In genomic region chr4:102593147-102593546, GRCh38 we compare ENCODE assay signal across 15 cellular contexts.
DNase-seq lines count a peak whose midpoint lies in the region; ATAC-seq and TF ChIP-seq lines count a peak whose summit lies in the region.
"Had no signal": no experiment of that assay in that cellular context is flagged by ENCODE, and none has a peak within 500 bp of the region (broad histone marks: within the 10 kb centered on the region; RNA-seq: fewer than 3 reads in every experiment).

No MANE protein-coding gene starts in this region.

- peaks cover 0 to 99% (median 26%) of the 10 kb centered on the region in 9 donors for H3K36me3 ChIP-seq in heart right ventricle

- no peak overlapping the region for H3K27ac ChIP-seq in heart right ventricle
- H3K27ac ChIP-seq: 22Rv1, spleen, tibial artery had no signal

- peaks cover 84% of the 10 kb centered on the region for H3K4me1 Mint-ChIP-seq in T-helper 1 cell treated with Interleukin-12 subunit alpha and Interleukin-12 subunit beta and Interleukin-4 antibody, amounts not matched to agents 30 μg/mL and 1 μg/mL, for 36 hours (ENCODE audit: low read depth)
- H3K4me1 Mint-ChIP-seq in IgD-negative memory B cell (peaks cover 15 to 34% (median 21%) of the 10 kb centered on the region in 3 donors), activated B cell treated with CpG ODN at 0.5 μM for 24 hours (peaks cover 35% of the 10 kb centered on the region)

- H3K9me3 Mint-ChIP-seq in T-helper 1 cell treated with Interleukin-12 subunit alpha and Interleukin-12 subunit beta and Interleukin-4 antibody, amounts not matched to agents 30 μg/mL and 1 μg/mL, for 36 hours: peaks cover 14% of the 10 kb centered on the region
- H3K9me3 Mint-ChIP-seq in IgD-negative memory B cell: peaks cover 0 to 2% (median 0%) of the 10 kb centered on the region in 3 donors
- H3K9me3 Mint-ChIP-seq in activated B cell treated with CpG ODN at 0.5 μM for 24 hours: peaks cover 2% of the 10 kb centered on the region

- no peak for ATAC-seq in activated B cell treated with CpG ODN at 0.5 μM for 24 hours (ENCODE audit: low read depth)
- ATAC-seq in heart right ventricle: no peak

- no peak for TF ChIP-seq POLR2A in erythroblast (IDR thresholded peaks at IDR 0.05; ENCODE audit: low read length)

- intact Hi-C loops in activated B cell treated with CpG ODN at 0.5 μM for 24 hours (cut with micrococcal nuclease): no loop called here
- intact Hi-C loops in heart right ventricle (cut with DNase I): loop anchor here in 1 of 10 donors (10.0 kb wide), 1 partner anchor 138 kb away; no protein-coding TSS in a partner anchor

- no peak for TF ChIP-seq CTCF in activated B cell treated with CpG ODN at 0.5 μM for 24 hours (IDR thresholded peaks at IDR 0.05)
- TF ChIP-seq CTCF in heart right ventricle (IDR thresholded peaks at IDR 0.05): no peak

- H3K27ac Mint-ChIP-seq in T-helper 1 cell treated with Interleukin-12 subunit alpha and Interleukin-12 subunit beta and Interleukin-4 antibody, amounts not matched to agents 30 μg/mL and 1 μg/mL, for 36 hours: peak overlapping the region; percentile 65
- H3K27ac Mint-ChIP-seq in IgD-negative memory B cell: peak overlapping the region; percentile 17 to 71 (median 28)
- peak overlapping the region; percentile 64 for H3K27ac Mint-ChIP-seq in activated B cell treated with CpG ODN at 0.5 μM for 24 hours

- POLR2A ChIA-PET in activated B cell treated with CpG ODN at 0.5 μM for 24 hours (lab: Charles Lee): no interaction called here

- H3K9me3 ChIP-seq in heart right ventricle: peaks cover 0 to 15% (median 0%) of the 10 kb centered on the region in 11 donors
- H3K9me3 ChIP-seq: tibial artery had no signal

- no peak for DNase-seq in T-helper 1 cell
- no peak for DNase-seq in activated B cell treated with CpG ODN at 0.5 μM for 24 hours
- DNase-seq in globus pallidus (ENCODE audit: low spot score): peak; percentile 28
- no peak for DNase-seq in erythroblast (lab: John Stamatoyannopoulos, UW)
- DNase-seq in NCI-H524 treated with DMSO at 0.1 percent for 48 hours (lab: John Stamatoyannopoulos, UW): no peak
- no peak for DNase-seq in heart right ventricle
- DNase-seq: C1 segment of cervical spinal cord, DMS79, NCI-H1436, NCI-H748 treated with DMSO at 0.1 percent for 48 hours, spleen, tibial artery had no signal

- peaks cover 80% of the 10 kb centered on the region for H3K36me3 Mint-ChIP-seq in T-helper 1 cell treated with Interleukin-12 subunit alpha and Interleukin-12 subunit beta and Interleukin-4 antibody, amounts not matched to agents 30 μg/mL and 1 μg/mL, for 36 hours (ENCODE audit: low read depth)
- H3K36me3 Mint-ChIP-seq in IgD-negative memory B cell: peaks cover 28% of the 10 kb centered on the region
- peaks cover 94% of the 10 kb centered on the region for H3K36me3 Mint-ChIP-seq in activated B cell treated with CpG ODN at 0.5 μM for 24 hours (ENCODE audit: low read depth)

- H3K4me3 ChIP-seq in heart right ventricle: no peak overlapping the region
- H3K4me3 ChIP-seq: spleen, tibial artery had no signal

- CTCF ChIA-PET in activated B cell treated with CpG ODN at 0.5 μM for 24 hours (lab: Charles Lee): no interaction called here

- H3K4me3 Mint-ChIP-seq in T-helper 1 cell treated with Interleukin-12 subunit alpha and Interleukin-12 subunit beta and Interleukin-4 antibody, amounts not matched to agents 30 μg/mL and 1 μg/mL, for 36 hours: peak overlapping the region; percentile 18
- H3K4me3 Mint-ChIP-seq in IgD-negative memory B cell: peak overlapping the region in 3 of 4 donors; percentile 5 to 51 (median 14)
- H3K4me3 Mint-ChIP-seq in activated B cell treated with CpG ODN at 0.5 μM for 24 hours: no peak overlapping the region

- H3K27me3 ChIP-seq in heart right ventricle: no peaks in the 10 kb centered on the region
- H3K27me3 ChIP-seq: spleen, tibial artery had no signal

- H3K27me3 Mint-ChIP-seq in T-helper 1 cell treated with Interleukin-12 subunit alpha and Interleukin-12 subunit beta and Interleukin-4 antibody, amounts not matched to agents 30 μg/mL and 1 μg/mL, for 36 hours (ENCODE audit: low read depth): no peaks in the 10 kb centered on the region
- H3K27me3 Mint-ChIP-seq in IgD-negative memory B cell (no peaks in the 10 kb centered on the region), activated B cell treated with CpG ODN at 0.5 μM for 24 hours (no peaks in the 10 kb centered on the region)

- 92 to 94% methylated on average over 7 of the region's 7 CpGs for WGBS in heart right ventricle, 2 donors

- H3K4me1 ChIP-seq in heart right ventricle: peaks cover 0 to 11% (median 6%) of the 10 kb centered on the region in 9 donors
- H3K4me1 ChIP-seq: tibial artery had no signal
